In the genomic region with DNA sequence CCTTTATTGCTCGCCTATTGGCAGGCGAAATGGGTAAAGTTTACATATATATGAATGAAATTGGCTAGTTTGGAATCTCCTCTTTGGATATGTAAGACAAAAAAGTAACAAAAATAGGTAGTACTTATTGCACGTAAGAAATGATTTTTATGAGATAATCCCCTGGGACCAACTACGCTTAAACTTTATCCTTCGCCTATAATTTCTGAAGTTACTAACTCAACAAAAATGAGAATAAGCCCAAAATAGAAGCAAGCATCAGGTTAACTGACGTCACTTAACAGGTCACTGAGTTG, we compare ENCODE assay signal across 9 cellular contexts. TPM values are rescaled to one million over a fixed set of nuclear protein-coding genes. Genes with fewer than 3 reads are reported as not detected.
DNase-seq lines count a peak whose midpoint lies in the region; ATAC-seq, FAIRE-seq and TF ChIP-seq lines count a peak whose summit lies in the region.
"Had no signal": no experiment of that assay in that cellular context is flagged by ENCODE, and none has a peak within 500 bp of the region (broad histone marks: within the 10 kb centered on the region; RNA-seq: fewer than 3 reads in every experiment).

No MANE protein-coding gene starts in this region.

- peak overlapping the region; percentile 94 for H2AFZ ChIP-seq in GM12878 (ENCODE audit: control insufficient read depth, low read depth, low read length)

- peak overlapping the region; percentile 93 for H3K4me2 ChIP-seq in GM12878 (ENCODE audit: control insufficient read depth, insufficient read depth)

- peak; percentile 41 for FAIRE-seq in GM12878 (lab: Jason Lieb, UNC)

- TF ChIP-seq EP300 in GM12878 (IDR thresholded peaks at IDR 0.05; ENCODE audit: borderline replicate concordance in 1 of 2, control insufficient read depth in 1 of 2, low read depth in 2 of 2, low read length in 2 of 2), result no peak

- under 1% methylated on average over 6 of the region's 6 CpGs for WGBS in GM12878 (ENCODE audit: insufficient coverage, insufficient replicate concordance, low lambda C conversion rate, missing lambda C conversion rate)
- WGBS in lower leg skin, 2 donors, result 0 to 1% methylated on average over 6 of the region's 6 CpGs

- no peak for DNase-seq in activated T-cell treated with anti-CD3 and anti-CD28 coated beads, Interleukin-2, amount 50 U/mL, for 4 hours
- no peak for DNase-seq in activated T-cell treated with anti-CD3 and anti-CD28 coated beads, Interleukin-2, amount 50 U/mL, for 1 hour
- DNase-seq in GM12878 (ENCODE audit: low read depth, low spot score), result no peak
- DNase-seq in lower leg skin (ENCODE audit: low spot score in 2 of 2), result no peak
- DNase-seq in tibial artery, result no peak
- DNase-seq in T-helper 9 cell, result no peak
- DNase-seq in 8988T, result no peak
- DNase-seq: NCI-H446 treated with DMSO at 0.1 percent for 48 hours had no signal

- no peaks in the 10 kb centered on the region for H3K27me3 Mint-ChIP-seq in activated T-cell treated with anti-CD3 and anti-CD28 coated beads, Interleukin-2, amount 50 U/mL, for 4 hours (ENCODE audit: low read depth)

- CTCF ChIA-PET in GM12878 (lab: Yijun Ruan, JAX), result interaction anchor here (1.1 to 2.0 kb wide), 3 partner anchors 19 to 115 kb away, joined by 3 to 11 read pairs (median 3); no protein-coding TSS in a partner anchor

- H3K36me3 ChIP-seq in GM12878 (ENCODE audit: control insufficient read depth in 2 of 2, insufficient read depth in 2 of 2, low read length in 1 of 2), result no peaks in the 10 kb centered on the region
- H3K36me3 ChIP-seq in tibial artery, result no peaks in the 10 kb centered on the region

- no peaks in the 10 kb centered on the region for H4K20me1 ChIP-seq in GM12878 (ENCODE audit: control insufficient read depth, insufficient read depth)

- intact Hi-C loops in GM12878 (cut with micrococcal nuclease; ENCODE audit: unreplicated experiment), result loop anchor here (10.0 kb wide), 1 partner anchor 230 kb away; a partner anchor contains a TSS
- intact Hi-C loops in lower leg skin (cut with DNase I; ENCODE audit: low total_unique reads), result no loop called here
- intact Hi-C loops in tibial artery (cut with DNase I; ENCODE audit: low total_unique reads), result no loop called here

- peak overlapping the region; percentile 86 for H3K4me3 Mint-ChIP-seq in activated T-cell treated with anti-CD3 and anti-CD28 coated beads, Interleukin-2, amount 50 U/mL, for 4 hours

- in situ Hi-C loops in GM12878 (cut with MboI), result no loop called here

- peak overlapping the region; percentile 71; the same call in 1 of the 2 replicates for H3K9ac ChIP-seq in GM12878 (ENCODE audit: control insufficient read depth, insufficient read depth, low read length)

- no peaks in the 10 kb centered on the region for H3K4me1 ChIP-seq in GM12878 (ENCODE audit: control insufficient read depth, insufficient read depth, low read length)
- peaks cover 0 to 24% (median 14%) of the 10 kb centered on the region in 4 donors for H3K4me1 ChIP-seq in tibial artery

- RAD21 ChIA-PET in GM12878 (lab: Charles Lee; ENCODE audit: unreplicated experiment), result interaction anchor here (1.2 to 1.6 kb wide), 4 partner anchors 18 to 232 kb away, joined by 3 to 13 read pairs (median 5); no protein-coding TSS in a partner anchor

- H3K79me2 ChIP-seq in GM12878 (ENCODE audit: control insufficient read depth, insufficient read depth, low read length), result no peaks in the 10 kb centered on the region; the same call in 1 of the 2 replicates

- H3K27ac ChIP-seq in GM12878 (ENCODE audit: control insufficient read depth, insufficient read depth) (no peak overlapping the region; the same call in 1 of the 2 replicates), tibial artery (peak overlapping the region; percentile 99)

- no peaks in the 10 kb centered on the region for H3K9me3 ChIP-seq in GM12878 (replicated peaks; ENCODE audit: control insufficient read depth, insufficient read depth, low read length)
- no peaks in the 10 kb centered on the region for H3K9me3 ChIP-seq in tibial artery

- no TSS peak for BruUV-seq in GM12878 (replicated peaks; lab: Mats Ljungman, UMichigan)

- ATAC-seq in activated T-cell treated with anti-CD3 and anti-CD28 coated beads, Interleukin-2, amount 50 U/mL, for 4 hours, result no peak
- ATAC-seq in GM12878 (no peak), GM21737 (IDR thresholded peaks at IDR 0.05; ENCODE audit: unreplicated experiment) (no peak)

- H3K9me3 Mint-ChIP-seq in activated T-cell treated with anti-CD3 and anti-CD28 coated beads, Interleukin-2, amount 50 U/mL, for 4 hours, result no peaks in the 10 kb centered on the region

- H3K4me1 Mint-ChIP-seq in activated T-cell treated with anti-CD3 and anti-CD28 coated beads, Interleukin-2, amount 50 U/mL, for 4 hours (ENCODE audit: low read depth), result peaks cover 34% of the 10 kb centered on the region

- TF ChIP-seq POLR2A in GM12878 (IDR thresholded peaks at IDR 0.05; ENCODE audit: low read depth, low read length) (no peak), lower leg skin (IDR thresholded peaks at IDR 0.05) (no peak)

- TF ChIP-seq CTCF in GM12878 (IDR thresholded peaks at IDR 0.05 in 2 of 3, conservative IDR thresholded peaks at IDR 0.05 in 1 of 3; ENCODE audit: control insufficient read depth in 2 of 3, extremely low read depth in 1 of 3, insufficient read depth in 1 of 3, low read depth in 3 of 3, low read length in 3 of 3) (no peak), lower leg skin (IDR thresholded peaks at IDR 0.05) (no peak), tibial artery (IDR thresholded peaks at IDR 0.05) (no peak)

- POLR2A ChIA-PET in GM12878 (lab: Charles Lee), result interaction anchor here (2.0 kb wide), 1 partner anchor 20 kb away, joined by 10 read pairs; no protein-coding TSS in a partner anchor

- no peaks in the 10 kb centered on the region for H3K36me3 Mint-ChIP-seq in activated T-cell treated with anti-CD3 and anti-CD28 coated beads, Interleukin-2, amount 50 U/mL, for 4 hours (ENCODE audit: insufficient read depth)

- H3K27me3 ChIP-seq in GM12878 (replicated peaks in 1 of 2; ENCODE audit: control insufficient read depth in 2 of 2, insufficient read depth in 2 of 2, low read length in 1 of 2) (no peaks in the 10 kb centered on the region), tibial artery (no peaks in the 10 kb centered on the region)

- SMC1A ChIA-PET in GM12878 (lab: Charles Lee; ENCODE audit: uncharacterized antibody, unreplicated experiment), result interaction anchor here (1.2 to 1.8 kb wide), 2 partner anchors 17 to 38 kb away, joined by 3 to 11 read pairs; no protein-coding TSS in a partner anchor

- TF ChIP-seq RAD21 in GM12878 (IDR thresholded peaks at IDR 0.05; ENCODE audit: insufficient read depth, low read depth, low read length), result no peak

- H3K4me3 ChIP-seq in GM12878 (peak overlapping the region; percentile 77), lower leg skin (ENCODE audit: low read depth, poor library complexity, severe bottlenecking) (peak overlapping the region; percentile 70), tibial artery (peak overlapping the region; percentile 96)

RNA-seq across cellular contexts. Expression of a gene that starts 0.4 kb away (rescaled TPM):
- total RNA-seq in activated T-cell treated with anti-CD3 and anti-CD28 coated beads, Interleukin-2, amount 50 U/mL, for 4 hours, result 1 to 10 TPM; 1.7 to 2.0 (median 1.7) TPM
- 8.1 and 8.3 TPM in 2 replicates for total RNA-seq in GM12878 (2013; cell fraction: nucleolus; rRNA removed)
- total RNA-seq in GM12878 (2014; rRNA removed) (1.1 and 1.4 TPM in 2 replicates), GM12878 (2014; rRNA removed; fragmentation: Illumina TruSeq; extraction: Trizol) (1.0 and 1.1 TPM in 2 replicates), GM12878 (2021) (1.3 and 2.1 TPM in 2 replicates), lower leg skin (10 to 100 TPM; 28.0 to 41.8 (median 37.9) TPM)
- 0.34 TPM for polyA plus RNA-seq in GM12878 (2011; ENCODE audit: low read depth)
- polyA plus RNA-seq in GM12878 (2011; rRNA removed) (0.69 and 1.4 TPM in 2 replicates), GM12878 (2014; fragmentation: Illumina TruSeq; extraction: Trizol) (1.4 and 1.8 TPM in 2 replicates), GM12878 (2014; fragmentation: Nextera tagmentation; extraction: Ambion mirVana) (under 1 TPM; 0.48 to 0.58 TPM), GM12878 (2014; rRNA removed) (1.0 and 2.2 TPM in 2 replicates), GM12878 (2016; fragmentation: Nextera tagmentation; extraction: Ambion mirVana) (1 to 10 TPM; 1.4 to 1.6 TPM)
- 0.61 and 0.65 TPM in 2 replicates for polyA plus RNA-seq in GM12878 (2011; cell fraction: cytosol; rRNA removed)
- 1.0 and 1.4 TPM in 2 replicates for polyA plus RNA-seq in GM12878 (2011; cell fraction: nucleus; rRNA removed)
- 0.46 and 0.69 TPM in 2 replicates for polyA plus RNA-seq in GM12878 (2012)
- 1.2 and 1.6 TPM in 2 replicates for polyA minus RNA-seq in GM12878 (2011; rRNA and poly(A)+ RNA removed)
- 0.80 and 1.4 TPM in 2 replicates for polyA minus RNA-seq in GM12878 (2011; cell fraction: cytosol; rRNA and poly(A)+ RNA removed)
- 1.6 and 2.5 TPM in 2 replicates for polyA minus RNA-seq in GM12878 (2011; cell fraction: nucleus; rRNA and poly(A)+ RNA removed)

RNA-seq across cellular contexts. Expression of a gene that starts 0.8 kb away (rescaled TPM):
- 1 to 10 TPM; 7.6 to 8.8 (median 7.7) TPM for total RNA-seq in activated T-cell treated with anti-CD3 and anti-CD28 coated beads, Interleukin-2, amount 50 U/mL, for 4 hours
- 18.4 and 18.9 TPM in 2 replicates for total RNA-seq in GM12878 (2013; cell fraction: nucleolus; rRNA removed)
- total RNA-seq in GM12878 (2014; rRNA removed) (6.8 and 9.3 TPM in 2 replicates), GM12878 (2014; rRNA removed; fragmentation: Illumina TruSeq; extraction: Trizol) (8.1 and 8.5 TPM in 2 replicates), GM12878 (2021) (6.2 and 7.8 TPM in 2 replicates), lower leg skin (10 to 100 TPM in 2 of 4 donors, 1 to 10 TPM in 2; 9.6 to 19.0 (median 11.0) TPM)
- polyA plus RNA-seq in GM12878 (2011; ENCODE audit: low read depth), result 2.3 TPM
- polyA plus RNA-seq in GM12878 (2011; rRNA removed) (7.7 and 9.4 TPM in 2 replicates), GM12878 (2014; fragmentation: Illumina TruSeq; extraction: Trizol) (7.7 and 11.4 TPM in 2 replicates), GM12878 (2014; fragmentation: Nextera tagmentation; extraction: Ambion mirVana) (1 to 10 TPM; 3.2 to 3.5 TPM), GM12878 (2014; rRNA removed) (7.1 and 9.5 TPM in 2 replicates), GM12878 (2016; fragmentation: Nextera tagmentation; extraction: Ambion mirVana) (10 to 100 TPM; 10.2 to 10.3 TPM)
- polyA plus RNA-seq in GM12878 (2011; cell fraction: cytosol; rRNA removed), result 3.2 and 3.5 TPM in 2 replicates
- polyA plus RNA-seq in GM12878 (2011; cell fraction: nucleus; rRNA removed), result 9.5 and 10.1 TPM in 2 replicates
- polyA plus RNA-seq in GM12878 (2012), result 2.8 and 3.9 TPM in 2 replicates
- polyA minus RNA-seq in GM12878 (2011; rRNA and poly(A)+ RNA removed), result 4.5 and 6.6 TPM in 2 replicates
- 1.6 and 1.9 TPM in 2 replicates for polyA minus RNA-seq in GM12878 (2011; cell fraction: cytosol; rRNA and poly(A)+ RNA removed)
- 4.0 and 9.5 TPM in 2 replicates for polyA minus RNA-seq in GM12878 (2011; cell fraction: nucleus; rRNA and poly(A)+ RNA removed)
